ENCODE assay signal across 1 cellular context in the genomic region with DNA sequence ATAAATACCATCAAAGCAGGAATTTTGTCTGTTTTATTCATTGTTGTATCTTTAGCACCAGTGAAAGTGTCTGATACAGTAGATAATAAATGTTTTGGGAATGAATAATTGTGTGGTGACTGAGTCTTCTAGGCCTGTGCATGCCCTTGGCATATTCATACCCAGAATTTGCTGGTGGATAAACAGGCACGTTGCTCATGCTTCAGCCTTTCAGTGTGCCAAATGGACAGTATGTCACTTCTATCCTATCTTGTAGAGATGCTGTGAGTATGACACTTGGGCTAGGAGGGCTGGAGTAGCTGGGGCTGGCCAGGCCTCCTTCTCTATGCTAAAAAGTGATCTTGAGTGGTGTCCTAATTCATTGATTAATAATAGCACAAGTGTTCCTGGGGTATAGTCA.
TF ChIP-seq lines count a peak whose summit lies in the region.

No MANE protein-coding gene starts in this region.

TF ChIP-seq in IMR-90, 13 proteins besides CTCF, POLR2A, EP300 and RAD21 (continued from another document):
- TF ChIP-seq, protein P1, sequence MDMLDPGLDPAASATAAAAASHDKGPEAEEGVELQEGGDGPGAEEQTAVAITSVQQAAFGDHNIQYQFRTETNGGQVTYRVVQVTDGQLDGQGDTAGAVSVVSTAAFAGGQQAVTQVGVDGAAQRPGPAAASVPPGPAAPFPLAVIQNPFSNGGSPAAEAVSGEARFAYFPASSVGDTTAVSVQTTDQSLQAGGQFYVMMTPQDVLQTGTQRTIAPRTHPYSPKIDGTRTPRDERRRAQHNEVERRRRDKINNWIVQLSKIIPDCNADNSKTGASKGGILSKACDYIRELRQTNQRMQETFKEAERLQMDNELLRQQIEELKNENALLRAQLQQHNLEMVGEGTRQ (IDR thresholded peaks at IDR 0.05; ENCODE audit: low read depth, low read length), result no peak
- TF ChIP-seq RFX5 (IDR thresholded peaks at IDR 0.05; ENCODE audit: low read depth, low read length) (no peak), NFE2L2 (IDR thresholded peaks at IDR 0.05; ENCODE audit: low read depth, low read length) (no peak)
- TF ChIP-seq, protein P2, sequence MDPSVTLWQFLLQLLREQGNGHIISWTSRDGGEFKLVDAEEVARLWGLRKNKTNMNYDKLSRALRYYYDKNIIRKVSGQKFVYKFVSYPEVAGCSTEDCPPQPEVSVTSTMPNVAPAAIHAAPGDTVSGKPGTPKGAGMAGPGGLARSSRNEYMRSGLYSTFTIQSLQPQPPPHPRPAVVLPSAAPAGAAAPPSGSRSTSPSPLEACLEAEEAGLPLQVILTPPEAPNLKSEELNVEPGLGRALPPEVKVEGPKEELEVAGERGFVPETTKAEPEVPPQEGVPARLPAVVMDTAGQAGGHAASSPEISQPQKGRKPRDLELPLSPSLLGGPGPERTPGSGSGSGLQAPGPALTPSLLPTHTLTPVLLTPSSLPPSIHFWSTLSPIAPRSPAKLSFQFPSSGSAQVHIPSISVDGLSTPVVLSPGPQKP (IDR thresholded peaks at IDR 0.05; ENCODE audit: borderline replicate concordance, low read depth, low read length), result no peak
TF ChIP-seq in IMR-90: peak in this region for 0.
